ENCODE assay signal across 15 cellular contexts in genomic region chr19:17121736-17122293, GRCh38. TPM values are rescaled to one million over a fixed set of nuclear protein-coding genes. Genes with fewer than 3 reads are reported as not detected.
DNase-seq lines count a peak whose midpoint lies in the region; ATAC-seq and TF ChIP-seq lines count a peak whose summit lies in the region.
"Had no signal": no experiment of that assay in that cellular context is flagged by ENCODE, and none has a peak within 500 bp of the region (broad histone marks: within the 10 kb centered on the region; RNA-seq: fewer than 3 reads in every experiment).

No MANE protein-coding gene starts in this region.

- no peak overlapping the region for H3K4me2 ChIP-seq in GM23338

- H3K36me3 ChIP-seq in GM23338 (ENCODE audit: insufficient read depth) = no peaks in the 10 kb centered on the region

- CTCF ChIA-PET in activated CD4-positive, alpha-beta memory T cell treated with anti-CD3 and anti-CD28 coated beads, Interleukin-2, amount 10 ng/mL, durations not matched to agents 7 days and 5 days (lab: Charles Lee) = no interaction called here

- H3K27me3 ChIP-seq in GM23338 (ENCODE audit: insufficient read depth) = no peaks in the 10 kb centered on the region
- H3K27me3 ChIP-seq: heart left ventricle had no signal

- H2AFZ ChIP-seq in GM23338 = no peak overlapping the region

- H3K27ac Mint-ChIP-seq in CD14-positive monocyte = peak overlapping the region in 6 of 7 donors; percentile 31 to 99 (median 76)
- peak overlapping the region; percentile 53 for H3K27ac Mint-ChIP-seq in activated CD4-positive, alpha-beta memory T cell treated with anti-CD3 and anti-CD28 coated beads, Interleukin-2, amount 10 ng/mL, durations not matched to agents 7 days and 5 days
- no peak overlapping the region for H3K27ac Mint-ChIP-seq in GM23338

- no peak overlapping the region for H3K4me3 Mint-ChIP-seq in CD14-positive monocyte
- no peak overlapping the region for H3K4me3 Mint-ChIP-seq in activated CD4-positive, alpha-beta memory T cell treated with anti-CD3 and anti-CD28 coated beads, Interleukin-2, amount 10 ng/mL, durations not matched to agents 7 days and 5 days
- no peak overlapping the region for H3K4me3 Mint-ChIP-seq in GM23338

- H3K4me1 ChIP-seq in GM23338 (ENCODE audit: insufficient read depth) = peaks cover 19% of the 10 kb centered on the region

- no peak for DNase-seq in CD14-positive monocyte (ENCODE audit: low spot score)
- peak; percentile 50 for DNase-seq in GM12864 (ENCODE audit: low read depth)
- no peak for DNase-seq in activated CD4-positive, alpha-beta memory T cell treated with anti-CD3 and anti-CD28 coated beads, Interleukin-2, amount 10 ng/mL, durations not matched to agents 7 days and 5 days
- DNase-seq in iris pigment epithelial cell (ENCODE audit: low read depth) = peak; percentile 42
- no peak for DNase-seq in HUDEP-2 (lab: John Stamatoyannopoulos, UW; ENCODE audit: unreplicated experiment in 76 of 76)
- DNase-seq in NCI-H1436 treated with DMSO at 0.1 percent for 48 hours (lab: John Stamatoyannopoulos, UW) = no peak
- no peak for DNase-seq in head of caudate nucleus
- no peak for DNase-seq in GM23338 (ENCODE audit: low spot score)
- DNase-seq: COR-L47, heart left ventricle, left colon, MM.1S, NCI-H510A had no signal

- intact Hi-C loops in CD14-positive monocyte (cut with micrococcal nuclease) (no loop called here), head of caudate nucleus (cut with DNase I) (loop anchor here (5.0 kb wide), 1 partner anchor 40 kb away; no protein-coding TSS in a partner anchor)

- H3K27me3 Mint-ChIP-seq in CD14-positive monocyte (ENCODE audit: low read depth in 3 of 3) = peaks cover 0 to 2% (median 0%) of the 10 kb centered on the region in 3 donors
- no peaks in the 10 kb centered on the region for H3K27me3 Mint-ChIP-seq in activated CD4-positive, alpha-beta memory T cell treated with anti-CD3 and anti-CD28 coated beads, Interleukin-2, amount 10 ng/mL, durations not matched to agents 7 days and 5 days
- H3K27me3 Mint-ChIP-seq in GM23338 (ENCODE audit: insufficient read depth, low read depth, poor library complexity) = peaks cover 26% of the 10 kb centered on the region

- POLR2A ChIA-PET in activated CD4-positive, alpha-beta memory T cell treated with anti-CD3 and anti-CD28 coated beads, Interleukin-2, amount 10 ng/mL, durations not matched to agents 7 days and 5 days (lab: Charles Lee) = no interaction called here

- H3K36me3 Mint-ChIP-seq in CD14-positive monocyte (peaks cover 35 to 62% of the 10 kb centered on the region in 2 donors), GM23338 (ENCODE audit: low read depth) (peaks cover 7% of the 10 kb centered on the region)
- peaks cover 26% of the 10 kb centered on the region for H3K36me3 Mint-ChIP-seq in activated CD4-positive, alpha-beta memory T cell treated with anti-CD3 and anti-CD28 coated beads, Interleukin-2, amount 10 ng/mL, durations not matched to agents 7 days and 5 days (ENCODE audit: low read depth)

- no peaks in the 10 kb centered on the region; the same call in 1 of the 2 replicates for H3K79me2 ChIP-seq in GM23338 (replicated peaks; ENCODE audit: insufficient read depth)

- H3K4me3 ChIP-seq in GM12864 (ENCODE audit: low read depth, low read length) (no peak overlapping the region), GM23338 (no peak overlapping the region)
- H3K4me3 ChIP-seq: heart left ventricle had no signal

- H4K20me1 ChIP-seq in GM23338 (replicated peaks; ENCODE audit: insufficient read depth) = peaks cover 2% of the 10 kb centered on the region

- TF ChIP-seq CTCF in CD14-positive monocyte (IDR thresholded peaks at IDR 0.05) (no peak), GM12864 (IDR thresholded peaks at IDR 0.05; ENCODE audit: low read depth, low read length, missing control alignments) (no peak), GM23338 (conservative IDR thresholded peaks at IDR 0.05; ENCODE audit: low read depth in 2 of 2) (no peak)

- H3K9me2 ChIP-seq in GM23338 (ENCODE audit: insufficient read depth) = no peaks in the 10 kb centered on the region

- H3K9me3 Mint-ChIP-seq in CD14-positive monocyte (no peaks in the 10 kb centered on the region), GM23338 (no peaks in the 10 kb centered on the region)
- H3K9me3 Mint-ChIP-seq in activated CD4-positive, alpha-beta memory T cell treated with anti-CD3 and anti-CD28 coated beads, Interleukin-2, amount 10 ng/mL, durations not matched to agents 7 days and 5 days = no peaks in the 10 kb centered on the region

- H3K4me1 Mint-ChIP-seq in CD14-positive monocyte (peaks cover 68% of the 10 kb centered on the region), GM23338 (peaks cover 33% of the 10 kb centered on the region)
- H3K4me1 Mint-ChIP-seq in activated CD4-positive, alpha-beta memory T cell treated with anti-CD3 and anti-CD28 coated beads, Interleukin-2, amount 10 ng/mL, durations not matched to agents 7 days and 5 days = peaks cover 50% of the 10 kb centered on the region

- H3F3A ChIP-seq in GM23338 (replicated peaks; ENCODE audit: low read depth) = 0 out of 2 replicates have a peak, but pooled peaks cover 7% of the 10 kb centered on the region

- no peak overlapping the region for H3K27ac ChIP-seq in GM23338 (ENCODE audit: low read depth)
- H3K27ac ChIP-seq: heart left ventricle, HL-60 had no signal

- ATAC-seq in GM23338 = no peak
- ATAC-seq: heart left ventricle, Panc1 had no signal

TF ChIP-seq in GM23338, 12 proteins besides CTCF, POLR2A, EP300 and RAD21 (continues in another document):
- TF ChIP-seq EZH2phosphoT487 (IDR thresholded peaks at IDR 0.05; ENCODE audit: unreplicated experiment) (no peak), EZH2 (IDR thresholded peaks at IDR 0.05; ENCODE audit: low read depth, unreplicated experiment) (no peak), ETS1 (IDR thresholded peaks at IDR 0.05) (no peak), ZNF331 (CRISPR knock-in tag; IDR thresholded peaks at IDR 0.05; ENCODE audit: low read depth) (no peak)

RNA-seq across cellular contexts. Expression of gene MYO9B, which starts 46.2 kb away (rescaled TPM):
- 1 to 10 TPM; 5.9 to 7.5 TPM for polyA plus RNA-seq in CD14-positive monocyte
- 100 to 1,000 TPM; 190 to 203 TPM for total RNA-seq in activated CD4-positive, alpha-beta memory T cell treated with anti-CD3 and anti-CD28 coated beads, Interleukin-2, amount 10 ng/mL, durations not matched to agents 7 days and 5 days
- 61.3 and 65.6 TPM in 2 replicates for total RNA-seq in GM23338 (2014; rRNA removed; shearing (Covaris generic))
- 28.7 and 29.0 TPM in 2 replicates for polyA plus RNA-seq in GM23338 (2016; fragmentation: Nextera tagmentation; extraction: Ambion mirVana)

RNA-seq across cellular contexts. Expression of gene HAUS8, which starts 46.6 kb away (rescaled TPM):
- polyA plus RNA-seq in CD14-positive monocyte (1 to 10 TPM; 2.5 to 4.4 TPM), GM23338 (2016; fragmentation: Nextera tagmentation; extraction: Ambion mirVana) (33.3 and 35.5 TPM in 2 replicates)
- total RNA-seq in activated CD4-positive, alpha-beta memory T cell treated with anti-CD3 and anti-CD28 coated beads, Interleukin-2, amount 10 ng/mL, durations not matched to agents 7 days and 5 days = 10 to 100 TPM; 37.0 to 40.6 TPM
- total RNA-seq in GM23338 (2014; rRNA removed; shearing (Covaris generic)) = 10.6 and 11.1 TPM in 2 replicates

Comparison
In these comparisons a context has a peak if more than half of its experiments do, and no peak if none do; other contexts are left out.
1. DNase-seq: peak in GM12864 (single experiment) and iris pigment epithelial cell (single experiment); none in CD14-positive monocyte (single experiment), activated CD4-positive, alpha-beta memory T cell treated with anti-CD3 and anti-CD28 coated beads, Interleukin-2, amount 10 ng/mL, durations not matched to agents 7 days and 5 days (single experiment), HUDEP-2 (0 of 76), NCI-H1436 treated with DMSO at 0.1 percent for 48 hours (single experiment), head of caudate nucleus (0 of 42) and GM23338 (single experiment).